ENCODE assay signal across 19 cellular contexts in genomic region chr3:32194653-32195052, GRCh38. TPM values are rescaled to one million over a fixed set of nuclear protein-coding genes. Genes with fewer than 3 reads are reported as not detected.
DNase-seq lines count a peak whose midpoint lies in the region; ATAC-seq and TF ChIP-seq lines count a peak whose summit lies in the region.
"Had no signal": no experiment of that assay in that cellular context is flagged by ENCODE, and none has a peak within 500 bp of the region (broad histone marks: within the 10 kb centered on the region; RNA-seq: fewer than 3 reads in every experiment).

No MANE protein-coding gene starts in this region.

- no peak for DNase-seq in left ventricle myocardium superior
- no peak for DNase-seq in right atrium auricular region (ENCODE audit: low spot score)
- DNase-seq in left kidney (ENCODE audit: low read depth, low spot score) = peak; percentile 65
- DNase-seq in upper lobe of right lung = no peak
- no peak for DNase-seq in activated T-cell treated with anti-CD3 and anti-CD28 coated beads, Interleukin-2, amount 50 U/mL, for 1 hour
- DNase-seq in NCI-H2227 (lab: John Stamatoyannopoulos, UW; ENCODE audit: unreplicated experiment) = no peak
- DNase-seq in stimulated activated CD4-positive, alpha-beta T cell treated with anti-CD3 and anti-CD28 coated beads, Interleukin-4, amount 100 ng/mL, for 4 hours = no peak
- DNase-seq: Calu3; CD4-positive, alpha-beta T cell; DMS79; GDM1; HFFc6; Karpas-422; NCI-H2029; NCI-H2227 treated with DMSO at 0.1 percent for 48 hours; NCI-H526; SK-N-SH had no signal

- H3K9me3 ChIP-seq in right atrium auricular region (no peaks in the 10 kb centered on the region), upper lobe of right lung (no peaks in the 10 kb centered on the region)
- H3K9me3 ChIP-seq: SK-N-SH had no signal

- TF ChIP-seq CTCF in right atrium auricular region (IDR thresholded peaks at IDR 0.05) = no peak
- TF ChIP-seq CTCF in VCaP (conservative IDR thresholded peaks at IDR 0.05) = no peak
- no peak for TF ChIP-seq CTCF in upper lobe of right lung (IDR thresholded peaks at IDR 0.05)

- no peaks in the 10 kb centered on the region for H3K36me3 ChIP-seq in right atrium auricular region
- H3K36me3 ChIP-seq in upper lobe of right lung = no peaks in the 10 kb centered on the region

- intact Hi-C loops in left ventricle myocardium superior (cut with micrococcal nuclease) = no loop called here
- intact Hi-C loops in upper lobe of right lung (cut with DNase I) = no loop called here

- ATAC-seq in left ventricle myocardium superior = peak; percentile 41
- ATAC-seq in upper lobe of right lung = peak; percentile 20
- ATAC-seq: HepG2 had no signal

- H3K27ac ChIP-seq in right atrium auricular region = no peak overlapping the region
- peak overlapping the region; percentile 43 for H3K27ac ChIP-seq in VCaP
- H3K27ac ChIP-seq in upper lobe of right lung = no peak overlapping the region

- H3K4me3 ChIP-seq in right atrium auricular region = no peak overlapping the region
- H3K4me3 ChIP-seq in upper lobe of right lung = no peak overlapping the region

- no peaks in the 10 kb centered on the region for H3K27me3 ChIP-seq in right atrium auricular region
- H3K27me3 ChIP-seq in upper lobe of right lung = no peaks in the 10 kb centered on the region

- H3K4me1 ChIP-seq in right atrium auricular region = peaks cover 0 to 4% of the 10 kb centered on the region in 2 donors
- H3K4me1 ChIP-seq in upper lobe of right lung = peaks cover 2% of the 10 kb centered on the region

RNA-seq across cellular contexts. Expression of gene CMTM8, which starts 43.8 kb away (rescaled TPM):
- 3.8 TPM for total RNA-seq in left ventricle myocardium superior
- total RNA-seq in right atrium auricular region = 1 to 10 TPM; 3.1 to 7.1 TPM
- total RNA-seq in upper lobe of right lung = 24.9 TPM
- total RNA-seq: HFFc6 had no signal
